In genomic region chr3:141661229-141662196, GRCh38 we compare ENCODE assay signal across 22 cellular contexts.
"Had no signal": no experiment of that assay in that cellular context is flagged by ENCODE, and none has a peak within 500 bp of the region (broad histone marks: within the 10 kb centered on the region; RNA-seq: fewer than 3 reads in every experiment).

No MANE protein-coding gene starts in this region.

- ATAC-seq: activated CD4-positive, CD25-positive, alpha-beta regulatory T cell treated with anti-CD3 and anti-CD28 coated beads, Interleukin-2, amount 50 U/mL, for 24 hours; activated CD8-positive, alpha-beta T cell treated with anti-CD3 and anti-CD28 coated beads, Interleukin-2, amount 10 ng/mL, durations not matched to agents 7 days and 5 days; stimulated activated naive CD8-positive, alpha-beta T cell treated with anti-CD3 and anti-CD28 coated beads, Interleukin-15, Interleukin-2, amounts not matched to agents 100 U/mL and 50 U/mL, for 24 hours had no signal

- H3K9me3 Mint-ChIP-seq: activated T-cell treated with anti-CD3 and anti-CD28 coated beads, Interleukin-2, amount 50 U/mL, for 24 hours; central memory CD8-positive, alpha-beta T cell had no signal

- H3K4me3 Mint-ChIP-seq: activated CD4-positive, alpha-beta T cell treated with anti-CD3 and anti-CD28 coated beads, Interleukin-2, amount 10 ng/mL, durations not matched to agents 7 days and 5 days; activated CD8-positive, alpha-beta T cell treated with anti-CD3 and anti-CD28 coated beads, Interleukin-2, amount 10 ng/mL, durations not matched to agents 7 days and 5 days; activated naive CD8-positive, alpha-beta T cell treated with anti-CD3 and anti-CD28 coated beads, Interleukin-2, amount 10 ng/mL, durations not matched to agents 7 days and 5 days; activated T-cell treated with anti-CD3 and anti-CD28 coated beads, Interleukin-2, amount 50 U/mL, for 24 hours; central memory CD8-positive, alpha-beta T cell; memory B cell had no signal

- H3K27ac ChIP-seq: brain microvascular endothelial cell, colonic mucosa, left ventricle myocardium inferior had no signal

- DNase-seq: activated CD4-positive, alpha-beta T cell treated with anti-CD3 and anti-CD28 coated beads, Interleukin-2, amount 10 ng/mL, durations not matched to agents 7 days and 5 days; activated CD8-positive, alpha-beta T cell treated with anti-CD3 and anti-CD28 coated beads, Interleukin-2, amount 10 ng/mL, durations not matched to agents 7 days and 5 days; activated naive CD4-positive, alpha-beta T cell treated with Interleukin-2 at 50 U/mL for 16 hours; activated naive CD8-positive, alpha-beta T cell treated with anti-CD3 and anti-CD28 coated beads, Interleukin-2, amount 10 ng/mL, durations not matched to agents 7 days and 5 days; activated T-cell treated with anti-CD3 and anti-CD28 coated beads, Interleukin-2, amount 50 U/mL, for 24 hours; brain microvascular endothelial cell; colonic mucosa; endodermal cell; foreskin melanocyte; heart left ventricle; left ventricle myocardium inferior; naive thymus-derived CD4-positive, alpha-beta T cell; stimulated activated CD4-positive, alpha-beta T cell treated with anti-CD3 and anti-CD28 coated beads, Interleukin-12 subunit alpha, Interleukin-12 subunit beta, amount 100 ng/mL, for 4 hours; stimulated activated CD4-positive, alpha-beta T cell treated with anti-CD3 and anti-CD28 coated beads, Interleukin-2, amount 100 ng/mL, for 24 hours; stimulated activated naive CD8-positive, alpha-beta T cell treated with anti-CD3 and anti-CD28 coated beads, Interleukin-15, Interleukin-2, amounts not matched to agents 100 U/mL and 50 U/mL, for 24 hours; T-helper 1 cell; T1000; tibial artery had no signal

- H3K36me3 ChIP-seq: brain microvascular endothelial cell, colonic mucosa, heart left ventricle, left ventricle myocardium inferior, tibial artery had no signal

- H3K27ac Mint-ChIP-seq: activated CD4-positive, alpha-beta T cell treated with anti-CD3 and anti-CD28 coated beads, Interleukin-2, amount 10 ng/mL, durations not matched to agents 7 days and 5 days; activated CD8-positive, alpha-beta T cell treated with anti-CD3 and anti-CD28 coated beads, Interleukin-2, amount 10 ng/mL, durations not matched to agents 7 days and 5 days; activated naive CD8-positive, alpha-beta T cell treated with anti-CD3 and anti-CD28 coated beads, Interleukin-2, amount 10 ng/mL, durations not matched to agents 7 days and 5 days; activated T-cell treated with anti-CD3 and anti-CD28 coated beads, Interleukin-2, amount 50 U/mL, for 24 hours; activated T-helper 2 cell treated with anti-CD3 and anti-CD28 coated beads, Interferon-gamma antibody, Interleukin-2, Interleukin-4, amounts not matched to agents 10 μg/mL and 5 μg/mL and 100 μg/mL, durations not matched to agents 14 hours and 24 hours and 36 hours; endodermal cell; memory B cell; naive thymus-derived CD4-positive, alpha-beta T cell had no signal

- H3K4me1 Mint-ChIP-seq: memory B cell had no signal

- H3K9me3 ChIP-seq: colonic mucosa, tibial artery had no signal

- H3K27me3 ChIP-seq: tibial artery had no signal
